ENCODE assay signal across 9 cellular contexts in the genomic region with DNA sequence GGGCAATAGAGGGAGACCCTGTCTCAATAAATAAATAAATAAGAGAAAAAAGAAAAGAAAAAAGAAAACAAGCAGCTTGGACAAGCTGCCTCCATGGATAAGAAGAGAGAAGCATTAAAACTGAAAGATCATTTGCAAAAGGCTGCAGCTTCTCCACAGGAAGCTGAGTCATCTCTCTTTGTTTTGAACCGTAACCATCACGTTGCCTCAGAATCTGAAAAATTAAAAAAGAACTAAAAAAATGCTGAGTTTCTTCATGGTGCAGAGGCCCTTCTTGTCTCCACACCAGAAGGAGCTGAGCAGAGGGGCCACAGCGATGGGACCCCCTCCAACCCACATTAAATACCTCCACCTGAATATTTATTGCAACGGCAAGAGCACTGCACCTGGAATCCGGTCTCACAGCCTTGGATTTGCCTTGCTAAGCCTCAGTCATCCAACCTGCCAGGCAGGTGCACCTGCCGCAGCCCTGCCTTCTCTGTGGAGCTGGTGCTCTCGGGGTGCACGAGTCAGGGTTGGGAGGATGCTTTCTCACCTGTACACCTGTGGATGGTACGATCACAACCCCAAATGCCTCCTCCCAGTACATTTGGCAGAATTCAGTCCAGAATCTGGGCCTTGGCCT. TPM values are rescaled to one million over a fixed set of nuclear protein-coding genes. Genes with fewer than 3 reads are reported as not detected.
DNase-seq lines count a peak whose midpoint lies in the region; ATAC-seq and TF ChIP-seq lines count a peak whose summit lies in the region.
"Had no signal": no experiment of that assay in that cellular context is flagged by ENCODE, and none has a peak within 500 bp of the region (broad histone marks: within the 10 kb centered on the region; RNA-seq: fewer than 3 reads in every experiment).

No MANE protein-coding gene starts in this region.

- peaks cover 6 to 9% of the 10 kb centered on the region in 2 donors for H3K36me3 Mint-ChIP-seq in CD14-positive monocyte
- H3K36me3 Mint-ChIP-seq in T-helper 2 cell treated with Interferon-gamma antibody and Interleukin-4, amounts not matched to agents 5 μg/mL and 100 μg/mL, for 36 hours (ENCODE audit: low read depth) = peaks cover 3% of the 10 kb centered on the region
- H3K36me3 Mint-ChIP-seq in osteocyte (ENCODE audit: unreplicated experiment) = no peaks in the 10 kb centered on the region

- DNase-seq in CD14-positive monocyte (ENCODE audit: low spot score) (no peak), HT1080 (ENCODE audit: low read depth) (peak; percentile 84), foreskin keratinocyte (peak in 1 of 2 donors; percentile 62), osteocyte (ENCODE audit: extremely low spot score, unreplicated experiment) (no peak)
- peak; percentile 24 for DNase-seq in T-helper 2 cell treated with Interferon-gamma antibody and Interleukin-4, amounts not matched to agents 5 μg/mL and 100 μg/mL, for 36 hours (ENCODE audit: low spot score)
- DNase-seq in activated CD8-positive, alpha-beta memory T cell treated with anti-CD3 and anti-CD28 coated beads, Interleukin-2, amount 50 U/mL, for 4 hours = no peak

- H3K9me3 Mint-ChIP-seq in CD14-positive monocyte (peaks cover 0 to 3% (median 0%) of the 10 kb centered on the region in 7 donors), osteocyte (ENCODE audit: unreplicated experiment) (no peaks in the 10 kb centered on the region)
- H3K9me3 Mint-ChIP-seq in T-helper 2 cell treated with Interferon-gamma antibody and Interleukin-4, amounts not matched to agents 5 μg/mL and 100 μg/mL, for 36 hours = no peaks in the 10 kb centered on the region
- H3K9me3 Mint-ChIP-seq: neural crest cell had no signal

- peaks cover 19% of the 10 kb centered on the region for H3K4me1 ChIP-seq in foreskin keratinocyte

- H3K4me1 Mint-ChIP-seq in CD14-positive monocyte (peaks cover 79% of the 10 kb centered on the region), osteocyte (ENCODE audit: unreplicated experiment) (peaks cover 3% of the 10 kb centered on the region)
- H3K4me1 Mint-ChIP-seq in T-helper 2 cell treated with Interferon-gamma antibody and Interleukin-4, amounts not matched to agents 5 μg/mL and 100 μg/mL, for 36 hours (ENCODE audit: low read depth) = peaks cover 73% of the 10 kb centered on the region
- H3K4me1 Mint-ChIP-seq: neural crest cell had no signal

- TF ChIP-seq CTCF in CD14-positive monocyte (IDR thresholded peaks at IDR 0.05) (no peak), foreskin keratinocyte (conservative IDR thresholded peaks at IDR 0.05) (no peak), osteocyte (IDR thresholded peaks at IDR 0.05) (no peak)

- intact Hi-C loops in CD14-positive monocyte (cut with micrococcal nuclease) = loop anchor here in 1 of 2 donors (1.0 to 5.0 kb wide), 2 partner anchors 13 to 190 kb away; no protein-coding TSS in a partner anchor

- H3K27ac Mint-ChIP-seq in CD14-positive monocyte (peak overlapping the region; percentile 96 to 99 (median 98)), osteocyte (ENCODE audit: unreplicated experiment) (no peak overlapping the region)
- H3K27ac Mint-ChIP-seq in T-helper 2 cell treated with Interferon-gamma antibody and Interleukin-4, amounts not matched to agents 5 μg/mL and 100 μg/mL, for 36 hours = peak overlapping the region; percentile 84

- H3K27me3 ChIP-seq in foreskin keratinocyte = peaks cover 15% of the 10 kb centered on the region

- ATAC-seq in GM18858 (IDR thresholded peaks at IDR 0.05; ENCODE audit: unreplicated experiment) (peak; percentile 57), foreskin keratinocyte (peak; percentile 77), GM19023 (IDR thresholded peaks at IDR 0.05; ENCODE audit: unreplicated experiment) (no peak)

- peaks cover 0 to 5% (median 0%) of the 10 kb centered on the region in 3 donors for H3K27me3 Mint-ChIP-seq in CD14-positive monocyte (ENCODE audit: low read depth in 3 of 3)
- peaks cover 14% of the 10 kb centered on the region for H3K27me3 Mint-ChIP-seq in T-helper 2 cell treated with Interferon-gamma antibody and Interleukin-4, amounts not matched to agents 5 μg/mL and 100 μg/mL, for 36 hours (ENCODE audit: low read depth)
- H3K27me3 Mint-ChIP-seq in osteocyte (ENCODE audit: unreplicated experiment) = no peaks in the 10 kb centered on the region

- no peak overlapping the region for H3K27ac ChIP-seq in foreskin keratinocyte

- peak overlapping the region; percentile 20 to 85 for H3K4me3 Mint-ChIP-seq in CD14-positive monocyte
- peak overlapping the region; percentile 62 for H3K4me3 Mint-ChIP-seq in T-helper 2 cell treated with Interferon-gamma antibody and Interleukin-4, amounts not matched to agents 5 μg/mL and 100 μg/mL, for 36 hours
- H3K4me3 Mint-ChIP-seq in osteocyte (ENCODE audit: unreplicated experiment) = no peak overlapping the region
- H3K4me3 Mint-ChIP-seq: neural crest cell had no signal

RNA-seq across cellular contexts. Expression of gene TOX2, which starts 28.1 kb away (rescaled TPM):
- polyA plus RNA-seq in CD14-positive monocyte (under 1 TPM; 0.39 to 0.47 TPM), foreskin keratinocyte (0.10 and 0.29 TPM in 2 replicates)
- total RNA-seq in HT1080 (2014; rRNA removed; shearing (Covaris generic)) = 3.5 and 8.3 TPM in 2 replicates
- polyA plus RNA-seq in HT1080 (2015; cell fraction: cytosol; rRNA removed) = 69.1 and 81.2 TPM in 2 replicates
- polyA plus RNA-seq in HT1080 (2015; cell fraction: nucleus; rRNA removed) = 32.4 and 41.7 TPM in 2 replicates
- total RNA-seq in foreskin keratinocyte (0.14 TPM in 2 replicates), osteocyte (not detected in 2 replicates)

Comparison
In these comparisons a context has a peak if more than half of its experiments do, and no peak if none do; other contexts are left out.
1. DNase-seq: peak in HT1080 (single experiment) and T-helper 2 cell treated with Interferon-gamma antibody and Interleukin-4, amounts not matched to agents 5 μg/mL and 100 μg/mL, for 36 hours (single experiment); none in CD14-positive monocyte (single experiment), osteocyte (single experiment) and activated CD8-positive, alpha-beta memory T cell treated with anti-CD3 and anti-CD28 coated beads, Interleukin-2, amount 50 U/mL, for 4 hours (single experiment).